In genomic region chr11:119384332-119384731, GRCh38 we compare ENCODE assay signal across 40 cellular contexts. TPM values are rescaled to one million over a fixed set of nuclear protein-coding genes. Genes with fewer than 3 reads are reported as not detected.
"Had no signal": no experiment of that assay in that cellular context is flagged by ENCODE, and none has a peak within 500 bp of the region (broad histone marks: within the 10 kb centered on the region; RNA-seq: fewer than 3 reads in every experiment).

No MANE protein-coding gene starts in this region.

- DNase-seq: activated B cell treated with CpG ODN at 0.5 μM for 24 hours; activated CD4-positive, alpha-beta memory T cell treated with anti-CD3 and anti-CD28 coated beads for 36 hours; activated CD4-positive, alpha-beta T cell treated with anti-CD3 and anti-CD28 coated beads for 4 hours; activated CD4-positive, alpha-beta T cell treated with anti-CD3 and anti-CD28 coated beads, Interleukin-2, amount 50 U/mL, for 1 hour; activated CD4-positive, CD25-positive, alpha-beta regulatory T cell treated with anti-CD3 and anti-CD28 coated beads, Interleukin-2, amount 50 U/mL, for 72 hours; activated CD8-positive, alpha-beta memory T cell treated with anti-CD3 and anti-CD28 coated beads, Interleukin-2, amount 50 U/mL, for 4 hours; activated gamma-delta T cell treated with Interleukin-2 at 50 U/mL for 16 hours; activated naive CD4-positive, alpha-beta T cell treated with anti-CD3 and anti-CD28 coated beads for 36 hours; activated T-cell treated with anti-CD3 and anti-CD28 coated beads for 4 hours; activated T-cell treated with anti-CD3 and anti-CD28 coated beads, Interleukin-2, amount 50 U/mL, for 4 hours; adrenal gland; body of pancreas; caudate nucleus; MG63; NCI-H1048; NCI-H1105 treated with DMSO at 0.1 percent for 48 hours; NCI-H1436; NCI-H1694; NCI-H2029; NCI-H345; NCI-H524 treated with DMSO at 0.1 percent for 48 hours; NCI-H748 treated with DMSO at 0.1 percent for 48 hours; NK-92 treated with Interleukin-12 subunit alpha and Interleukin-12 subunit beta, amount 100 ng/mL, for 24 hours; PC-3; Peyer's patch; RPMI8226; SHP77 treated with DMSO at 0.1 percent for 48 hours; SW 1271; T-helper 1 cell; T-helper 2 cell; T-helper 9 cell had no signal

- ATAC-seq: activated naive CD4-positive, alpha-beta T cell treated with anti-CD3 and anti-CD28 coated beads, Interleukin-2, amount 50 U/mL, for 72 hours; activated T-cell treated with anti-CD3 and anti-CD28 coated beads, Interleukin-2, amount 50 U/mL, for 4 hours; body of pancreas; PC-3 had no signal

- H3K9me3 ChIP-seq: adrenal gland, body of pancreas, breast epithelium, MG63, Peyer's patch, SJSA1 had no signal

- H3K27me3 ChIP-seq: adrenal gland, body of pancreas, breast epithelium, MG63, Peyer's patch, SJSA1 had no signal

- H3K27ac ChIP-seq: adrenal gland, body of pancreas, breast epithelium, Peyer's patch, SJSA1, VCaP had no signal

- H3K36me3 ChIP-seq: adrenal gland, breast epithelium, MG63, Peyer's patch, SJSA1 had no signal

- H3K4me3 ChIP-seq: adrenal gland, body of pancreas, breast epithelium, MG63, Peyer's patch, SJSA1 had no signal

- FAIRE-seq: astrocyte, colon had no signal

RNA-seq across cellular contexts. Expression of gene MFRP, which starts 37.8 kb away (rescaled TPM):
- total RNA-seq: activated B cell treated with CpG ODN at 0.5 μM for 24 hours; activated CD4-positive, alpha-beta memory T cell treated with anti-CD3 and anti-CD28 coated beads for 36 hours; activated naive CD4-positive, alpha-beta T cell treated with anti-CD3 and anti-CD28 coated beads for 36 hours; activated naive CD4-positive, alpha-beta T cell treated with anti-CD3 and anti-CD28 coated beads, Interleukin-2, amount 50 U/mL, for 72 hours; activated T-cell treated with anti-CD3 and anti-CD28 coated beads, Interleukin-2, amount 50 U/mL, for 4 hours; activated T-helper 1 cell treated with anti-CD3 and anti-CD28 coated beads, Interleukin-12 subunit alpha, Interleukin-12 subunit beta, Interleukin-2, Interleukin-4 antibody, amounts not matched to agents 30 ng/mL and 10 ng/mL and 1 ng/mL, durations not matched to agents 14 hours and 24 hours and 36 hours; astrocyte; cerebellum; NCI-H460; PC-3; Peyer's patch; SJSA1 had no signal
- polyA plus RNA-seq: adrenal gland had no signal

RNA-seq across cellular contexts. Expression of gene THY1, which starts 38.6 kb away (rescaled TPM):
- total RNA-seq: activated B cell treated with CpG ODN at 0.5 μM for 24 hours; activated naive CD4-positive, alpha-beta T cell treated with anti-CD3 and anti-CD28 coated beads, Interleukin-2, amount 50 U/mL, for 72 hours; NCI-H460; PC-3 had no signal

RNA-seq across cellular contexts. Expression of gene C1QTNF5, which starts 43.6 kb away (rescaled TPM):
- total RNA-seq: activated B cell treated with CpG ODN at 0.5 μM for 24 hours; activated CD4-positive, alpha-beta memory T cell treated with anti-CD3 and anti-CD28 coated beads for 36 hours; activated naive CD4-positive, alpha-beta T cell treated with anti-CD3 and anti-CD28 coated beads for 36 hours; activated naive CD4-positive, alpha-beta T cell treated with anti-CD3 and anti-CD28 coated beads, Interleukin-2, amount 50 U/mL, for 72 hours; activated T-cell treated with anti-CD3 and anti-CD28 coated beads, Interleukin-2, amount 50 U/mL, for 4 hours; activated T-helper 1 cell treated with anti-CD3 and anti-CD28 coated beads, Interleukin-12 subunit alpha, Interleukin-12 subunit beta, Interleukin-2, Interleukin-4 antibody, amounts not matched to agents 30 ng/mL and 10 ng/mL and 1 ng/mL, durations not matched to agents 14 hours and 24 hours and 36 hours; NCI-H460 had no signal
